Comparison of ENCODE assay signal across 8 cellular contexts in the genomic region with DNA sequence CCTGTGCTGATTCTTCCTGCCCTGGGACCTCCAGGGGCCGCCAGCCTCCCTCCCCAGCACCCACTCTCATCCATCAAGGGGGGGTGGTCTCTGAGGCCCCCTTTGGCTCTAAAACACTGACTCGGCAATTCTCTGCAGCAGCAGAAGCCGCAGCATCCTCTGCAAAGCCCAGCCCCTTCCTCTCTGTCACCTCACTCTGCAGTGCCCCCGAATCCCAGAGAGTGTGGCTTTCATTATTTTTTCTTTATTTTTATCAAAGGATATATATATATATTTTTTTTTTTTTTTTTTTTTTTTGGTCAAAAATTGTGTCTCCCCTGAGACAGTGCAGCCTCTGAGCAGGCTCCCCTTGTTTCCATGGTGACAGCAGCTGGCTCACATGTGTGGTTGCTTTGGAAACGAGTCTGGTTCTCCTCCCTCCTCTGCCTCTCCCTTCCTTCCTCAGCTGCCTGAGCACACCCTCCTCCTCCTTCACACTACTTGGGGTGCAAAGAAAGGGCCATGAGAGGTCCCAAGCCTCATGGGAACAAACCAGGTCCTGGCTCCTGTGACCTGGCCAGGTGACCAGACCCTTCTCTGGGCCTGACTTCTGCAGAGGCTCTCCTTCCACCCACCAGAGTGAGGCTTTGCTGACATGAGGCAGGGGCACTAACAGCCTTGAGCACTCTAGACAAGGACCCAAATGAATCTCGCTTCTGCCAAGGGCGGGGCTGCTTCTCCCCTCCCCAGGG.
A peak's percentile ranks its signal among the peaks of the same experiment; 100 is the strongest.
DNase-seq lines count a peak whose midpoint lies in the region; ATAC-seq lines count a peak whose summit lies in the region.

No MANE protein-coding gene starts in this region.

- DNase-seq in A172 (ENCODE audit: low spot score) (peak; percentile 22), NCI-H2227 (lab: John Stamatoyannopoulos, UW; ENCODE audit: unreplicated experiment) (peak; percentile 84)
- DNase-seq in activated naive CD4-positive, alpha-beta T cell treated with anti-CD3 and anti-CD28 coated beads, Interleukin-2, amount 50 U/mL, for 16 hours: peak; percentile 51
- no peak for DNase-seq in stimulated activated naive B cell treated with anti-CD40 and anti-IgM and Interleukin-4, amounts not matched to agents 10 μg/mL and 1 μg/mL and 100 μg/mL, for 72 hours

- H3K4me1 Mint-ChIP-seq in stimulated activated naive B cell treated with anti-CD40 and anti-IgM and Interleukin-4, amounts not matched to agents 10 μg/mL and 1 μg/mL and 100 μg/mL, for 72 hours: peaks cover 29 to 50% of the 10 kb centered on the region in 2 donors

- H3K4me3 Mint-ChIP-seq in stimulated activated naive B cell treated with anti-CD40 and anti-IgM and Interleukin-4, amounts not matched to agents 10 μg/mL and 1 μg/mL and 100 μg/mL, for 72 hours: peak overlapping the region in 1 of 2 donors; percentile 62

- H3K9me3 ChIP-seq in iPS-18a (ENCODE audit: control insufficient read depth, low read depth, low read length): no peaks in the 10 kb centered on the region

- H3K36me3 ChIP-seq in iPS-18a (ENCODE audit: control insufficient read depth, low read depth, low read length): no peaks in the 10 kb centered on the region

- peak overlapping the region; percentile 18 for H3K9ac ChIP-seq in iPS-18a (ENCODE audit: low read length)

- peaks cover 12 to 34% of the 10 kb centered on the region in 2 donors for H3K27me3 Mint-ChIP-seq in stimulated activated naive B cell treated with anti-CD40 and anti-IgM and Interleukin-4, amounts not matched to agents 10 μg/mL and 1 μg/mL and 100 μg/mL, for 72 hours

- H3K27me3 ChIP-seq in iPS-18a (ENCODE audit: control insufficient read depth, insufficient read depth, low read length): no peaks in the 10 kb centered on the region

- ATAC-seq in GM18909 (IDR thresholded peaks at IDR 0.05; ENCODE audit: poor library complexity, unreplicated experiment) (peak; percentile 76), HG03280 (IDR thresholded peaks at IDR 0.05; ENCODE audit: unreplicated experiment) (no peak), HG02763 (IDR thresholded peaks at IDR 0.05; ENCODE audit: unreplicated experiment) (no peak)
- ATAC-seq in stimulated activated naive B cell treated with anti-CD40 and anti-IgM and Interleukin-4, amounts not matched to agents 10 μg/mL and 1 μg/mL and 100 μg/mL, for 72 hours (replicated peaks): peak; percentile 78 to 83

- no peak overlapping the region for H3K27ac ChIP-seq in iPS-18a (ENCODE audit: low read length)

- H3K9me3 Mint-ChIP-seq in stimulated activated naive B cell treated with anti-CD40 and anti-IgM and Interleukin-4, amounts not matched to agents 10 μg/mL and 1 μg/mL and 100 μg/mL, for 72 hours: no peaks in the 10 kb centered on the region

- H3K36me3 Mint-ChIP-seq in stimulated activated naive B cell treated with anti-CD40 and anti-IgM and Interleukin-4, amounts not matched to agents 10 μg/mL and 1 μg/mL and 100 μg/mL, for 72 hours: no peaks in the 10 kb centered on the region

- peak overlapping the region; percentile 81 for H3K27ac Mint-ChIP-seq in stimulated activated naive B cell treated with anti-CD40 and anti-IgM and Interleukin-4, amounts not matched to agents 10 μg/mL and 1 μg/mL and 100 μg/mL, for 72 hours

- no peak overlapping the region for H3K4me3 ChIP-seq in iPS-18a (ENCODE audit: low read length)

- peaks cover 41% of the 10 kb centered on the region for H3K4me1 ChIP-seq in iPS-18a (ENCODE audit: control insufficient read depth, low read depth, low read length)

Comparison
In these comparisons a context has a peak if more than half of its experiments do, and no peak if none do; other contexts are left out.
1. ATAC-seq: peak in GM18909 (single experiment) and stimulated activated naive B cell treated with anti-CD40 and anti-IgM and Interleukin-4, amounts not matched to agents 10 μg/mL and 1 μg/mL and 100 μg/mL, for 72 hours (2 of 2); none in HG03280 (single experiment) and HG02763 (single experiment).